Comparison of ENCODE assay signal across 11 cellular contexts in the genomic region with DNA sequence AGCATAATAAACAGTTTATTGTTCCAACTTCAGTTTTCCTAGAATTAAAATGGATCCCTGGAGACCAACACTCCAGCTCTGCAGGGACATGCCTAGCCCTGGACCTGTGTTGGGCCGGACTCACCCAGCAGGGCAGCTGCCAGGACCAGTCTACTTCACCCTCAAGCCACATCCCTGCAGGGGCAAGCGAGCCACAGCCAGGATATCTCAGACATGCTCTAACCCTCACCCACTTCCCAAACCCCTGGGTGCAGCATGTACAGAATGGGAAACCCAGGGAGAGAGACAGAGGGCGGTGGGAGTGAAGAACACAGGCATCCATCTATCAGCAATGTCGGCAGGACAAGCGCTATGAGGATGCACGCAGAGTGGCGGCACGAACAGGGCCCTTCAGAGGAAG.
"Had no signal": no experiment of that assay in that cellular context is flagged by ENCODE, and none has a peak within 500 bp of the region (broad histone marks: within the 10 kb centered on the region; RNA-seq: fewer than 3 reads in every experiment).

No MANE protein-coding gene starts in this region.

- H3K27me3 ChIP-seq: colonic mucosa, heart left ventricle, ovary had no signal

- H3K9me3 ChIP-seq: colonic mucosa, ovary had no signal

- H3K4me1 ChIP-seq: colonic mucosa had no signal

- H3K4me3 Mint-ChIP-seq: nephron progenitor cell had no signal

- H3K36me3 ChIP-seq: colonic mucosa, ovary had no signal

- DNase-seq: activated CD4-positive, alpha-beta T cell treated with anti-CD3 and anti-CD28 coated beads, Interleukin-2, amount 50 U/mL, for 4 hours; colonic mucosa; effector CD8-positive, alpha-beta T cell; foreskin melanocyte; islet precursor cell; mesenchymal stem cell; nephron progenitor cell; ovary; SHP77; trophoblast cell had no signal

- H3K27ac ChIP-seq: colonic mucosa, ovary had no signal

- H3K4me3 ChIP-seq: colonic mucosa, heart left ventricle, ovary had no signal
